21 cellular contexts compared by ENCODE assay signal in genomic region chr1:233390842-233391241, GRCh38.
"Had no signal": no experiment of that assay in that cellular context is flagged by ENCODE, and none has a peak within 500 bp of the region (broad histone marks: within the 10 kb centered on the region; RNA-seq: fewer than 3 reads in every experiment).

No MANE protein-coding gene starts in this region.

- H3K9me3 ChIP-seq: mucosa of descending colon, ovary, right atrium auricular region, right lobe of liver, stomach, testis, thyroid gland, transverse colon, upper lobe of left lung, vagina had no signal

- H3K27ac ChIP-seq: left ventricle myocardium inferior, ovary, right atrium auricular region, right lobe of liver, stomach, testis, thyroid gland, transverse colon, upper lobe of left lung, vagina had no signal

- H3K4me1 ChIP-seq: right atrium auricular region, right lobe of liver, stomach, testis, thyroid gland, transverse colon, upper lobe of left lung, vagina had no signal

- ATAC-seq: naive thymus-derived CD4-positive, alpha-beta T cell; natural killer cell treated with Interleukin-12 subunit alpha and Interleukin-12 subunit beta and Interleukin-15 and Interleukin-18, amount 100 ng/mL, for 72 hours; stimulated activated naive B cell treated with anti-CD40 and anti-IgM and Interleukin-4, amounts not matched to agents 10 μg/mL and 1 μg/mL and 100 μg/mL, for 72 hours; stimulated activated naive CD8-positive, alpha-beta T cell treated with anti-CD3 and anti-CD28 coated beads, Interleukin-15, Interleukin-2, amounts not matched to agents 100 U/mL and 50 U/mL, for 24 hours had no signal

- H3K27me3 ChIP-seq: ovary, right atrium auricular region, right lobe of liver, testis, thyroid gland, upper lobe of left lung, vagina had no signal

- H3K4me2 ChIP-seq: smooth muscle cell had no signal

- H3K36me3 ChIP-seq: left ventricle myocardium inferior, ovary, right atrium auricular region, right lobe of liver, stomach, thyroid gland, transverse colon, upper lobe of left lung, vagina had no signal

- DNase-seq: islet precursor cell; left ventricle myocardium inferior; midbrain; mucosa of descending colon; naive thymus-derived CD4-positive, alpha-beta T cell; ovary; right lobe of liver; stimulated activated CD4-positive, alpha-beta T cell treated with anti-CD3 and anti-CD28 coated beads, Interleukin-1b, Interleukin-23, amount 100 ng/mL, for 48 hours; stimulated activated CD4-positive, alpha-beta T cell treated with anti-CD3 and anti-CD28 coated beads, Interleukin-4, amount 100 ng/mL, for 1 hour; stimulated activated naive B cell treated with anti-CD40 and anti-IgM and Interleukin-4, amounts not matched to agents 10 μg/mL and 1 μg/mL and 100 μg/mL, for 72 hours; stimulated activated naive CD8-positive, alpha-beta T cell treated with anti-CD3 and anti-CD28 coated beads, Interleukin-15, Interleukin-2, amounts not matched to agents 100 U/mL and 50 U/mL, for 24 hours; stomach; testis; thyroid gland; transverse colon; upper lobe of left lung had no signal

- H3K4me3 ChIP-seq: left ventricle myocardium inferior, lung, mucosa of descending colon, ovary, right atrium auricular region, right lobe of liver, smooth muscle cell, stomach, testis, thyroid gland, transverse colon, upper lobe of left lung, vagina had no signal
